ENCODE assay signal across 8 cellular contexts in genomic region chr2:127080941-127081769, GRCh38. TPM values are rescaled to one million over a fixed set of nuclear protein-coding genes. Genes with fewer than 3 reads are reported as not detected.
DNase-seq lines count a peak whose midpoint lies in the region; ATAC-seq and TF ChIP-seq lines count a peak whose summit lies in the region.

No MANE protein-coding gene starts in this region.

- intact Hi-C loops in OCI-LY7 (cut with micrococcal nuclease; ENCODE audit: unreplicated experiment) (no loop called here), natural killer cell (cut with micrococcal nuclease) (loop anchor here (2.0 to 10.0 kb wide), 3 partner anchors 26 to 422 kb away; partner anchors contain the start of gene BIN1), uterus (cut with DNase I; ENCODE audit: low total_unique reads) (no loop called here)

- H3K4me1 Mint-ChIP-seq in natural killer cell = peaks cover 74 to 100% of the 10 kb centered on the region in 2 donors

- H2AFZ ChIP-seq in OCI-LY7 (ENCODE audit: low read length) = peak overlapping the region; percentile 68

- DNase-seq in GM10248 (ENCODE audit: extremely low spot score) (peak; percentile 76), H7 (peak; percentile 73), OCI-LY7 (ENCODE audit: low spot score) (peak; percentile 19), natural killer cell (peak; percentile 62), uterus (peak; percentile 47 to 57), left lobe of liver (ENCODE audit: low spot score) (no peak), NCI-H345 treated with DMSO at 0.1 percent for 48 hours (lab: John Stamatoyannopoulos, UW; ENCODE audit: unreplicated experiment) (no peak)
- peak in 1 of 2 donors; percentile 54 for DNase-seq in activated naive CD4-positive, alpha-beta T cell treated with anti-CD3 and anti-CD28 coated beads, Interleukin-2, amount 50 U/mL, for 72 hours (ENCODE audit: low spot score in 2 of 2)

- no peak for TF ChIP-seq CTCF in GM10248 (IDR thresholded peaks at IDR 0.05; ENCODE audit: control extremely low read depth, extremely low read depth, low read depth, missing control alignments)
- no peak for TF ChIP-seq CTCF in OCI-LY7 (conservative IDR thresholded peaks at IDR 0.05; ENCODE audit: low read length)
- no peak for TF ChIP-seq CTCF in natural killer cell (IDR thresholded peaks at IDR 0.05)
- TF ChIP-seq CTCF in uterus (IDR thresholded peaks at IDR 0.05) = no peak

- CTCF ChIA-PET in GM10248 (lab: Yijun Ruan, JAX) (interaction anchor here (0.5 to 9.4 kb wide), 5 partner anchors 9 to 728 kb away, joined by 3 to 77 read pairs (median 3); no protein-coding TSS in a partner anchor), OCI-LY7 (lab: Charles Lee; ENCODE audit: unreplicated experiment) (interaction anchor here (0.6 to 1.0 kb wide), 2 partner anchors 9 kb away, joined by 3 to 5 read pairs; no protein-coding TSS in a partner anchor)

- peaks cover 0 to 5% of the 10 kb centered on the region in 2 donors for H3K36me3 Mint-ChIP-seq in activated naive CD4-positive, alpha-beta T cell treated with anti-CD3 and anti-CD28 coated beads, Interleukin-2, amount 50 U/mL, for 72 hours
- H3K36me3 Mint-ChIP-seq in natural killer cell = no peaks in the 10 kb centered on the region

- H3K27ac Mint-ChIP-seq in activated naive CD4-positive, alpha-beta T cell treated with anti-CD3 and anti-CD28 coated beads, Interleukin-2, amount 50 U/mL, for 72 hours = peak overlapping the region; percentile 96 to 98
- H3K27ac Mint-ChIP-seq in natural killer cell = peak overlapping the region; percentile 93 to 97

- H3K9me2 ChIP-seq in OCI-LY7 (ENCODE audit: insufficient read depth, low read length) = no peaks in the 10 kb centered on the region

- peak; percentile 56 to 64 for ATAC-seq in activated naive CD4-positive, alpha-beta T cell treated with anti-CD3 and anti-CD28 coated beads, Interleukin-2, amount 50 U/mL, for 72 hours
- ATAC-seq in natural killer cell (peak; percentile 44 to 65 (median 49)), left lobe of liver (no peak)

- H3K27ac ChIP-seq in OCI-LY7 (ENCODE audit: low read depth, low read length, poor library complexity, severe bottlenecking) (no peak overlapping the region), uterus (peak overlapping the region; percentile 89 to 90)

- TF ChIP-seq POLR2A in uterus (IDR thresholded peaks at IDR 0.05) = no peak

- H3K9me3 Mint-ChIP-seq in activated naive CD4-positive, alpha-beta T cell treated with anti-CD3 and anti-CD28 coated beads, Interleukin-2, amount 50 U/mL, for 72 hours = no peaks in the 10 kb centered on the region
- no peaks in the 10 kb centered on the region for H3K9me3 Mint-ChIP-seq in natural killer cell

- POLR2A ChIA-PET in GM10248 (lab: Yijun Ruan, JAX) = no interaction called here
- POLR2A ChIA-PET in OCI-LY7 (lab: Charles Lee) = interaction anchor here (0.6 to 1.2 kb wide), 3 partner anchors 9 to 481 kb away, joined by 3 to 4 read pairs (median 3); no protein-coding TSS in a partner anchor

- no peaks in the 10 kb centered on the region for H3K79me2 ChIP-seq in OCI-LY7 (ENCODE audit: insufficient read depth, low read depth, low read length)

- H3K4me2 ChIP-seq in OCI-LY7 (ENCODE audit: low read length) = peak overlapping the region; percentile 21

- no peaks in the 10 kb centered on the region for H4K20me1 ChIP-seq in OCI-LY7 (ENCODE audit: insufficient read depth, low read length)

- H3K27me3 Mint-ChIP-seq in natural killer cell (ENCODE audit: low read depth in 2 of 2) = no peaks in the 10 kb centered on the region

- H3K27me3 ChIP-seq in H7 (ENCODE audit: control insufficient read depth, insufficient read depth, low read length) (no peaks in the 10 kb centered on the region), uterus (no peaks in the 10 kb centered on the region)

- peaks cover 15% of the 10 kb centered on the region for H3K4me1 ChIP-seq in OCI-LY7 (ENCODE audit: insufficient read depth, low read length, poor library complexity, severe bottlenecking)
- peaks cover 15 to 48% of the 10 kb centered on the region in 2 donors for H3K4me1 ChIP-seq in uterus

- H3K9me3 ChIP-seq in OCI-LY7 (ENCODE audit: low read length) (no peaks in the 10 kb centered on the region), uterus (no peaks in the 10 kb centered on the region)

- peak overlapping the region; percentile 89 for H3K4me3 Mint-ChIP-seq in natural killer cell

- no TSS peak for BruUV-seq in OCI-LY7 (replicated peaks; lab: Mats Ljungman, UMichigan)

- H3K36me3 ChIP-seq in H7 (replicated peaks; ENCODE audit: control insufficient read depth, insufficient read depth, low read length) (no peaks in the 10 kb centered on the region), OCI-LY7 (ENCODE audit: insufficient read depth, low read length) (no peaks in the 10 kb centered on the region), uterus (no peaks in the 10 kb centered on the region)

- no peak overlapping the region for H3K4me3 ChIP-seq in H7 (ENCODE audit: insufficient read depth, low read depth, low read length)
- peak overlapping the region; percentile 7 for H3K4me3 ChIP-seq in OCI-LY7 (ENCODE audit: low read depth, low read length, poor library complexity, severe bottlenecking)
- no peak overlapping the region for H3K4me3 ChIP-seq in uterus

RNA-seq across cellular contexts. Expression of gene BIN1, which starts 25.8 kb away (rescaled TPM):
- 26.0 and 31.6 TPM in 2 replicates for total RNA-seq in H7 (2014; rRNA removed; shearing (Covaris generic))
- 1.5 and 3.0 TPM in 2 replicates for total RNA-seq in OCI-LY7 (2014; rRNA removed; shearing (Covaris generic))
- total RNA-seq in OCI-LY7 (2022) (9.8 and 14.1 TPM in 2 replicates), natural killer cell (100 to 1,000 TPM in 2 of 3 donors, 10 to 100 TPM in 1; 73.5 to 131 (median 107) TPM), uterus (100 to 1,000 TPM in 1 of 4 donors, 10 to 100 TPM in 3; 41.5 to 112 (median 57.8) TPM), left lobe of liver (28.6 TPM)
- total RNA-seq in activated naive CD4-positive, alpha-beta T cell treated with anti-CD3 and anti-CD28 coated beads, Interleukin-2, amount 50 U/mL, for 72 hours = 10 to 100 TPM; 43.0 to 98.3 TPM

Comparison
In these comparisons a context has a peak if more than half of its experiments do, and no peak if none do; other contexts are left out.
1. DNase-seq: peak in GM10248 (single experiment), H7 (single experiment), OCI-LY7 (single experiment), natural killer cell (single experiment) and uterus (2 of 2); none in left lobe of liver (single experiment) and NCI-H345 treated with DMSO at 0.1 percent for 48 hours (single experiment).